Comparison of ENCODE assay signal across 11 cellular contexts in the genomic region with DNA sequence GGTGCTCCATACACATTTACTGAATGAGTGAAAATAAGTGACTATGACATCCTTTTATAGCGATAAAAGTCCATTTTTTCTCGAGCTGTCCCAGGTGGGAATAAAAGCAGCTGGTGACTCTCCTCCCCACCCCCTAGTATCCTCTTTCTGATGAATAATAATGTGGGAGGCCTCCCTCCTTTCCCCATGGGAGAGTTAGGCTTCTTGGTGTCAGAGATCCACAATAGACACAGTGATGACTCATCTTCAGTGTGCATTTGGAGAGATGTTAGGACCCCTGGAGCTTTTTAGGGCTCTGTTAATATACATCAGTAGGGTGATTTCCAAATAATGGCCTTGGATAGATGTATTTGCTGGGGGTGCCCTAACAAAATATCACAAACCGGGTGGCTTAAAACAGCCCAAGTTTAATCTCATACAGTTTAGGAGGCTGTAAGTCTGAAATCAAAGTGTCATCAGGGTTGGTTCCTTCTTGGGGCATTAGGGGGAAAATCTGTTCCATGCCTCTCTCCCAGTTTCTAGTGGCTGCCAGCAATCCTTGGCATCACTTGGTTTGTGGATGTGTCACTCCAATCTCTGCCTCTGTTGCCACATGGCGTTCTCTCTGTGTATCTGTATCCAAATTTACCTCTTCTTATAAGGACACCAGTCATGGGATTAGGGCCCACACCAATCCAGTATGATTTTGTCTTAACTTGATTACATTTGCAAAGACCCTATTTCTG. TPM values are rescaled to one million over a fixed set of nuclear protein-coding genes. Genes with fewer than 3 reads are reported as not detected.
DNase-seq lines count a peak whose midpoint lies in the region; ATAC-seq and TF ChIP-seq lines count a peak whose summit lies in the region.
"Had no signal": no experiment of that assay in that cellular context is flagged by ENCODE, and none has a peak within 500 bp of the region (broad histone marks: within the 10 kb centered on the region; RNA-seq: fewer than 3 reads in every experiment).

No MANE protein-coding gene starts in this region.

- H3K4me3 ChIP-seq in heart left ventricle (no peak overlapping the region), fibroblast of pulmonary artery (replicated peaks; ENCODE audit: low read depth, low read length) (no peak overlapping the region), Peyer's patch (no peak overlapping the region)

- H3K27me3 ChIP-seq in heart left ventricle (no peaks in the 10 kb centered on the region), Peyer's patch (no peaks in the 10 kb centered on the region)

- peaks cover 0 to 47% (median 20%) of the 10 kb centered on the region in 12 donors for H3K4me1 ChIP-seq in heart left ventricle
- peaks cover 0 to 2% (median under 1%) of the 10 kb centered on the region in 4 donors for H3K4me1 ChIP-seq in Peyer's patch

- H3K36me3 ChIP-seq in heart left ventricle (no peaks in the 10 kb centered on the region), Peyer's patch (no peaks in the 10 kb centered on the region)

- peak in 3 of 4 donors; percentile 8 to 49 (median 25) for ATAC-seq in heart left ventricle
- ATAC-seq in Right ventricle myocardium superior (ENCODE audit: poor library complexity) = no peak
- no peak for ATAC-seq in HG03039 (IDR thresholded peaks at IDR 0.05; ENCODE audit: unreplicated experiment)

- 51 to 67% (median 59%) methylated on average over 4 of the region's 4 CpGs for WGBS in heart left ventricle, 4 donors

- TF ChIP-seq POLR2A in heart left ventricle (IDR thresholded peaks at IDR 0.05) (no peak), Peyer's patch (IDR thresholded peaks at IDR 0.05) (no peak)

- DNase-seq in heart left ventricle = no peak
- DNase-seq in Right ventricle myocardium superior = no peak
- DNase-seq in RPMI7951 (ENCODE audit: low read depth) = peak; percentile 96
- DNase-seq in fibroblast of pulmonary artery (ENCODE audit: low read depth) = peak; percentile 74
- DNase-seq in stromal cell of bone marrow (ENCODE audit: low read depth) = peak; percentile 66
- DNase-seq in DMS153 (lab: John Stamatoyannopoulos, UW) = no peak
- DNase-seq in Peyer's patch = no peak
- DNase-seq: activated naive CD4-positive, alpha-beta T cell treated with anti-CD3 and anti-CD28 coated beads for 36 hours; NCI-H2227 treated with DMSO at 0.1 percent for 48 hours; stimulated activated CD4-positive, alpha-beta T cell treated with anti-CD3 and anti-CD28 coated beads, Interleukin-4, amount 100 ng/mL, for 1 hour had no signal

- H3K9me3 ChIP-seq in heart left ventricle (no peaks in the 10 kb centered on the region), Peyer's patch (no peaks in the 10 kb centered on the region)

- peak overlapping the region in 8 of 12 donors; percentile 2 to 63 (median 41) for H3K27ac ChIP-seq in heart left ventricle
- H3K27ac ChIP-seq in Peyer's patch = no peak overlapping the region

- intact Hi-C loops in heart left ventricle (cut with DNase I) = no loop called here
- intact Hi-C loops in Right ventricle myocardium superior (cut with DNase I) = no loop called here

- TF ChIP-seq CTCF in heart left ventricle (IDR thresholded peaks at IDR 0.05) (peak in 1 of 12 donors; percentile 4), fibroblast of pulmonary artery (IDR thresholded peaks at IDR 0.05; ENCODE audit: low read length, missing control alignments) (no peak), Peyer's patch (IDR thresholded peaks at IDR 0.05) (no peak)

RNA-seq across cellular contexts. Expression of a gene that starts 4.4 kb away (rescaled TPM):
- total RNA-seq in heart left ventricle (100 to 1,000 TPM in 4 of 9 donors, 10 to 100 TPM in 5; 86.5 to 194 (median 99.4) TPM), Right ventricle myocardium superior (105 TPM), Peyer's patch (10 to 100 TPM; 50.3 to 71.1 (median 65.9) TPM)
- polyA plus RNA-seq in heart left ventricle = 100 to 1,000 TPM in 1 of 2 donors, 10 to 100 TPM in 1; 79.7 to 118 TPM
- 124 and 142 TPM in 2 replicates for total RNA-seq in RPMI7951 (2014; rRNA removed; shearing (Covaris generic))

RNA-seq across cellular contexts. Expression of a gene that starts 37.2 kb away (rescaled TPM):
- 1 to 10 TPM; 3.3 to 8.8 (median 6.4) TPM for total RNA-seq in heart left ventricle
- polyA plus RNA-seq in heart left ventricle = 1 to 10 TPM; 1.4 to 2.8 TPM
- total RNA-seq in Right ventricle myocardium superior = 4.4 TPM
- total RNA-seq in RPMI7951 (2014; rRNA removed; shearing (Covaris generic)) = 5.5 and 5.6 TPM in 2 replicates
- total RNA-seq in Peyer's patch = 1 to 10 TPM; 7.5 to 8.3 (median 7.6) TPM

Comparison
In these comparisons a context has a peak if more than half of its experiments do, and no peak if none do; other contexts are left out.
1. ATAC-seq: peak in heart left ventricle (3 of 4); none in Right ventricle myocardium superior (single experiment) and HG03039 (single experiment).
2. DNase-seq: peak in RPMI7951 (single experiment), fibroblast of pulmonary artery (single experiment) and stromal cell of bone marrow (single experiment); none in heart left ventricle (0 of 5), Right ventricle myocardium superior (single experiment), DMS153 (single experiment) and Peyer's patch (0 of 3).
3. H3K27ac ChIP-seq: peak in heart left ventricle (8 of 12); none in Peyer's patch (0 of 4).